8 cellular contexts compared by ENCODE assay signal in the genomic region with DNA sequence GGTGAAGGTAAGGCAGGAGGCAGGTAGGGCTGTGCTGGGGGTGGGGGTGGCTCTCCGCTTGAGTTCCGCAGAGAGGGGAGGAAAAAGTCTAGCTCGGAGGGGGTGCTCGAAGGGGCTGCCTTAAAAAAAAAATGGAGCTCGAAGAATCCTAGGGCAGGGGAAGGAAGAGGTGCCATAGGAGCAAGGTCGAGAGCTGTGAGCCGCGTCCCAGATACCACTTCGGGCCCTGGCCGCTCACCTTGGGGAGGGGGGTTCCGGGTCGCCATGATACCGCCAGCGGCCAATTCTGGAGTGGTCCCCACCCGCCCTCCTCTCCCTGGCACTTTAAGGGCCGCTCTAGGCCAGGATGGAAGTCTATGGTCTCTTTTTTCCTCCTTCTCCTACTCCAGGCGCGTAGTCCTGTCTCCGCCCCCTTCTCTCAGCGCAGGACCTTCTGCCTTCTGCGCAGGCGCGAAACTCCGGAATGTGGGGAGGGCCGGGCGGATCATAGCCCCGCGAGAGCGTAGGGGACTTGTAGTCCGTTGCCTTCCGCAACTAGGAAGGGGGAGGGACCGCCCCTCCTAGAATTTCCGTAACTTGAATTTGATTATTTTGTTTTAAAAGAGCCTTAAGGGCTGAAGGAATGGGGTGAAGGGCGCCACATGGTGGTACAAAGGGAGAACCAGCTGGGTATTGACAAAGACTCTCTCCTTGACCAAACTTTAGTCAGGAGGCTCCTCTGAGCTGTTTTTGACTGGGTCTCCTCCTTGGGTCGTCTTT. TPM values are rescaled to one million over a fixed set of nuclear protein-coding genes. Genes with fewer than 3 reads are reported as not detected.
DNase-seq lines count a peak whose midpoint lies in the region; ATAC-seq and TF ChIP-seq lines count a peak whose summit lies in the region.

A gene with protein sequence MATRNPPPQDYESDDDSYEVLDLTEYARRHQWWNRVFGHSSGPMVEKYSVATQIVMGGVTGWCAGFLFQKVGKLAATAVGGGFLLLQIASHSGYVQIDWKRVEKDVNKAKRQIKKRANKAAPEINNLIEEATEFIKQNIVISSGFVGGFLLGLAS (minus strand): TSS at position 293 of the 759 bp plus-strand sequence. CDS start 27 bp downstream, at position 266.

- TF ChIP-seq POLR2A in Raji (IDR thresholded peaks at IDR 0.05; ENCODE audit: insufficient read depth, low read depth, low read length): peak; percentile 48; the same call in 1 of the 2 replicates

- no peaks in the 10 kb centered on the region for H4K20me1 ChIP-seq in Loucy (ENCODE audit: insufficient read depth, low read length, poor library complexity, severe bottlenecking)

- H3K4me1 ChIP-seq in Loucy (ENCODE audit: insufficient read depth, low read length, poor library complexity, severe bottlenecking): peaks cover 17% of the 10 kb centered on the region

- no peaks in the 10 kb centered on the region for H3K9me2 ChIP-seq in Loucy (replicated peaks; ENCODE audit: low read depth, low read length)

- no peaks in the 10 kb centered on the region for H3K27me3 ChIP-seq in Loucy (ENCODE audit: insufficient read depth, low read length, poor library complexity, severe bottlenecking)

- H3K79me2 ChIP-seq in Loucy (ENCODE audit: insufficient read depth, low read length): peaks cover 19% of the 10 kb centered on the region

- no peaks in the 10 kb centered on the region for H3K9me3 ChIP-seq in Loucy (ENCODE audit: insufficient read depth, low read depth, low read length)

- H3K4me1 Mint-ChIP-seq in nephron progenitor cell: peaks cover 27% of the 10 kb centered on the region
- H3K4me1 Mint-ChIP-seq in stimulated activated naive CD8-positive, alpha-beta T cell treated with anti-CD3 and anti-CD28 coated beads, Interleukin-15, amount 100 ng/mL, for 72 hours: peaks cover 26% of the 10 kb centered on the region

- H3K4me2 ChIP-seq in Loucy (ENCODE audit: low read depth, low read length, poor library complexity, severe bottlenecking): peak within 1 kb of the TSS; percentile 93

- peak within 1 kb of the TSS; percentile 97 for H3K9ac ChIP-seq in Loucy (ENCODE audit: low read depth, low read length, poor library complexity, severe bottlenecking)

- peak within 1 kb of the TSS; percentile 86 for H3K27ac Mint-ChIP-seq in nephron progenitor cell
- peak within 1 kb of the TSS; percentile 91 to 96 for H3K27ac Mint-ChIP-seq in stimulated activated naive CD8-positive, alpha-beta T cell treated with anti-CD3 and anti-CD28 coated beads, Interleukin-15, amount 100 ng/mL, for 72 hours

- H3K9me3 Mint-ChIP-seq in nephron progenitor cell: peaks cover 63% of the 10 kb centered on the region
- H3K9me3 Mint-ChIP-seq in stimulated activated naive CD8-positive, alpha-beta T cell treated with anti-CD3 and anti-CD28 coated beads, Interleukin-15, amount 100 ng/mL, for 72 hours: peaks cover 0 to 4% of the 10 kb centered on the region in 2 donors

- H3K36me3 ChIP-seq in Loucy (ENCODE audit: insufficient read depth, low read length): no peaks in the 10 kb centered on the region

- peak within 1 kb of the TSS; percentile 95 for H3K4me3 Mint-ChIP-seq in nephron progenitor cell
- peak within 1 kb of the TSS; percentile 88 to 91 for H3K4me3 Mint-ChIP-seq in stimulated activated naive CD8-positive, alpha-beta T cell treated with anti-CD3 and anti-CD28 coated beads, Interleukin-15, amount 100 ng/mL, for 72 hours

- ATAC-seq in stimulated activated naive CD8-positive, alpha-beta T cell treated with anti-CD3 and anti-CD28 coated beads, Interleukin-15, amount 100 ng/mL, for 72 hours: peak; percentile 97

- H2AFZ ChIP-seq in Loucy (ENCODE audit: low read length): peak within 1 kb of the TSS; percentile 93

- peak within 1 kb of the TSS; percentile 91 for H3K4me3 ChIP-seq in Loucy (ENCODE audit: low read length, poor library complexity, severe bottlenecking)
- peak within 1 kb of the TSS; percentile 80 for H3K4me3 ChIP-seq in fibroblast of the aortic adventitia (ENCODE audit: low read depth, low read length)

- peaks cover 17% of the 10 kb centered on the region for H3K36me3 Mint-ChIP-seq in nephron progenitor cell (ENCODE audit: low read depth)

- peak; percentile 100 for DNase-seq in ELF-1 (ENCODE audit: low read depth, low spot score)
- peak; percentile 95 for DNase-seq in H4 (ENCODE audit: low spot score)
- peak; percentile 95 for DNase-seq in activated effector memory CD4-positive, alpha-beta T cell treated with anti-CD3 and anti-CD28 coated beads, Interleukin-2, amount 50 U/mL, for 16 hours
- DNase-seq in fibroblast of the aortic adventitia (ENCODE audit: low read depth): peak; percentile 95
- DNase-seq in nephron progenitor cell: peak; percentile 89
- peak; percentile 81 to 90 for DNase-seq in stimulated activated naive CD8-positive, alpha-beta T cell treated with anti-CD3 and anti-CD28 coated beads, Interleukin-15, amount 100 ng/mL, for 72 hours

- TF ChIP-seq CTCF in Loucy (conservative IDR thresholded peaks at IDR 0.05; ENCODE audit: low read length) (peak; percentile 48), fibroblast of the aortic adventitia (IDR thresholded peaks at IDR 0.05; ENCODE audit: insufficient read depth, low read length) (peak; percentile 45), nephron progenitor cell (IDR thresholded peaks at IDR 0.05) (peak; percentile 11)

- H3F3A ChIP-seq in Loucy (ENCODE audit: low read depth): no peaks in the 10 kb centered on the region

- H3K27me3 Mint-ChIP-seq in nephron progenitor cell (ENCODE audit: low read depth, poor library complexity): no peaks in the 10 kb centered on the region
- H3K27me3 Mint-ChIP-seq in stimulated activated naive CD8-positive, alpha-beta T cell treated with anti-CD3 and anti-CD28 coated beads, Interleukin-15, amount 100 ng/mL, for 72 hours: no peaks in the 10 kb centered on the region

RNA-seq across cellular contexts. Expression of the gene that starts here (rescaled TPM):
- 31.9 and 32.4 TPM in 2 replicates for total RNA-seq in H4 (2014; rRNA removed; shearing (Covaris generic))
- total RNA-seq in fibroblast of the aortic adventitia (ENCODE audit: low replicate concordance): 5.6 and 18.6 TPM in 2 replicates

Comparison
In these comparisons a context has a peak if more than half of its experiments do, and no peak if none do; other contexts are left out.
1. Peak in every context shown above with its lines: DNase-seq, ATAC-seq and H3K4me3 ChIP-seq.